8 cellular contexts compared by ENCODE assay signal in genomic region chr13:39306639-39307589, GRCh38.
DNase-seq lines count a peak whose midpoint lies in the region; ATAC-seq and TF ChIP-seq lines count a peak whose summit lies in the region.

No MANE protein-coding gene starts in this region.

- H3K27me3 Mint-ChIP-seq in activated CD4-positive, alpha-beta memory T cell treated with anti-CD3 and anti-CD28 coated beads for 36 hours, result peaks cover 8% of the 10 kb centered on the region
- peaks cover 1% of the 10 kb centered on the region for H3K27me3 Mint-ChIP-seq in activated CD4-positive, alpha-beta memory T cell treated with anti-CD3 and anti-CD28 coated beads, Interleukin-2, amount 10 ng/mL, durations not matched to agents 7 days and 5 days

- in situ Hi-C loops in gastrocnemius medialis (cut with MboI; ENCODE audit: low sequenced_read_pairs in 4 of 4), result no loop called here

- intact Hi-C loops in activated CD4-positive, alpha-beta memory T cell treated with anti-CD3 and anti-CD28 coated beads for 36 hours (cut with micrococcal nuclease), result loop anchor here (1.0 to 2.0 kb wide), 4 partner anchors 110 to 268 kb away; partner anchors contain the start of genes NHLRC3 and PROSER1
- intact Hi-C loops in gastrocnemius medialis (cut with DNase I; ENCODE audit: low total_unique reads), result no loop called here

- peak overlapping the region; percentile 28 for H3K27ac Mint-ChIP-seq in activated CD4-positive, alpha-beta memory T cell treated with anti-CD3 and anti-CD28 coated beads for 36 hours
- no peak overlapping the region for H3K27ac Mint-ChIP-seq in activated CD4-positive, alpha-beta memory T cell treated with anti-CD3 and anti-CD28 coated beads, Interleukin-2, amount 10 ng/mL, durations not matched to agents 7 days and 5 days

- H3K4me1 Mint-ChIP-seq in activated CD4-positive, alpha-beta memory T cell treated with anti-CD3 and anti-CD28 coated beads for 36 hours (ENCODE audit: low read depth), result peaks cover 21% of the 10 kb centered on the region
- H3K4me1 Mint-ChIP-seq in activated CD4-positive, alpha-beta memory T cell treated with anti-CD3 and anti-CD28 coated beads, Interleukin-2, amount 10 ng/mL, durations not matched to agents 7 days and 5 days, result peaks cover 6% of the 10 kb centered on the region

- peak; percentile 72 for DNase-seq in activated CD4-positive, alpha-beta memory T cell treated with anti-CD3 and anti-CD28 coated beads for 36 hours
- DNase-seq in activated CD4-positive, alpha-beta memory T cell treated with anti-CD3 and anti-CD28 coated beads, Interleukin-2, amount 10 ng/mL, durations not matched to agents 7 days and 5 days, result no peak
- peak; percentile 44 for DNase-seq in stimulated activated CD8-positive, alpha-beta memory T cell treated with anti-CD3 and anti-CD28 coated beads, Interleukin-4, amount 100 ng/mL, for 48 hours
- DNase-seq in foreskin fibroblast (no peak), gastrocnemius medialis (no peak), C1 segment of cervical spinal cord (lab: John Stamatoyannopoulos, UW) (no peak)

- H3K4me3 ChIP-seq in foreskin fibroblast (ENCODE audit: low read depth in 1 of 2, low read length in 2 of 2), result no peak overlapping the region
- H3K4me3 ChIP-seq in gastrocnemius medialis, result no peak overlapping the region

- H3K9me3 ChIP-seq in gastrocnemius medialis, result no peaks in the 10 kb centered on the region

- H3K4me3 Mint-ChIP-seq in activated CD4-positive, alpha-beta memory T cell treated with anti-CD3 and anti-CD28 coated beads for 36 hours, result peak overlapping the region; percentile 7
- H3K4me3 Mint-ChIP-seq in activated CD4-positive, alpha-beta memory T cell treated with anti-CD3 and anti-CD28 coated beads, Interleukin-2, amount 10 ng/mL, durations not matched to agents 7 days and 5 days, result no peak overlapping the region

- no peaks in the 10 kb centered on the region for H3K36me3 Mint-ChIP-seq in activated CD4-positive, alpha-beta memory T cell treated with anti-CD3 and anti-CD28 coated beads for 36 hours
- no peaks in the 10 kb centered on the region for H3K36me3 Mint-ChIP-seq in activated CD4-positive, alpha-beta memory T cell treated with anti-CD3 and anti-CD28 coated beads, Interleukin-2, amount 10 ng/mL, durations not matched to agents 7 days and 5 days (ENCODE audit: low read depth)

- CTCF ChIA-PET in activated CD4-positive, alpha-beta memory T cell treated with anti-CD3 and anti-CD28 coated beads for 36 hours (lab: Charles Lee), result no interaction called here
- CTCF ChIA-PET in activated CD4-positive, alpha-beta memory T cell treated with anti-CD3 and anti-CD28 coated beads, Interleukin-2, amount 10 ng/mL, durations not matched to agents 7 days and 5 days (lab: Charles Lee), result no interaction called here

- ATAC-seq in GM21825 (IDR thresholded peaks at IDR 0.05; ENCODE audit: unreplicated experiment) (peak; percentile 97), HG03520 (IDR thresholded peaks at IDR 0.05; ENCODE audit: unreplicated experiment) (peak; percentile 95), gastrocnemius medialis (no peak)

- H3K4me1 ChIP-seq in gastrocnemius medialis, result no peaks in the 10 kb centered on the region

- TF ChIP-seq POLR2A in gastrocnemius medialis (IDR thresholded peaks at IDR 0.05), result no peak

- no peaks in the 10 kb centered on the region for H3K36me3 ChIP-seq in gastrocnemius medialis

- POLR2A ChIA-PET in activated CD4-positive, alpha-beta memory T cell treated with anti-CD3 and anti-CD28 coated beads for 36 hours (lab: Charles Lee), result no interaction called here
- POLR2A ChIA-PET in activated CD4-positive, alpha-beta memory T cell treated with anti-CD3 and anti-CD28 coated beads, Interleukin-2, amount 10 ng/mL, durations not matched to agents 7 days and 5 days (lab: Charles Lee), result no interaction called here

- TF ChIP-seq CTCF in foreskin fibroblast (IDR thresholded peaks at IDR 0.05; ENCODE audit: low read depth, low read length) (no peak), gastrocnemius medialis (IDR thresholded peaks at IDR 0.05 in 4 of 5, conservative IDR thresholded peaks at IDR 0.05 in 1 of 5) (no peak)

- H3K27ac ChIP-seq in gastrocnemius medialis, result no peak overlapping the region

- no peaks in the 10 kb centered on the region for H3K9me3 Mint-ChIP-seq in activated CD4-positive, alpha-beta memory T cell treated with anti-CD3 and anti-CD28 coated beads for 36 hours
- H3K9me3 Mint-ChIP-seq in activated CD4-positive, alpha-beta memory T cell treated with anti-CD3 and anti-CD28 coated beads, Interleukin-2, amount 10 ng/mL, durations not matched to agents 7 days and 5 days, result no peaks in the 10 kb centered on the region

- H3K27me3 ChIP-seq in gastrocnemius medialis, result no peaks in the 10 kb centered on the region

Comparison
In these comparisons a context has a peak if more than half of its experiments do, and no peak if none do; other contexts are left out.
1. DNase-seq: peak in activated CD4-positive, alpha-beta memory T cell treated with anti-CD3 and anti-CD28 coated beads for 36 hours (single experiment) and stimulated activated CD8-positive, alpha-beta memory T cell treated with anti-CD3 and anti-CD28 coated beads, Interleukin-4, amount 100 ng/mL, for 48 hours (single experiment); none in activated CD4-positive, alpha-beta memory T cell treated with anti-CD3 and anti-CD28 coated beads, Interleukin-2, amount 10 ng/mL, durations not matched to agents 7 days and 5 days (single experiment), foreskin fibroblast (0 of 2), gastrocnemius medialis (0 of 2) and C1 segment of cervical spinal cord (0 of 14).
2. ATAC-seq: peak in GM21825 (single experiment) and HG03520 (single experiment); none in gastrocnemius medialis (0 of 2).